Comparison of ENCODE assay signal across 8 cellular contexts in the genomic region with DNA sequence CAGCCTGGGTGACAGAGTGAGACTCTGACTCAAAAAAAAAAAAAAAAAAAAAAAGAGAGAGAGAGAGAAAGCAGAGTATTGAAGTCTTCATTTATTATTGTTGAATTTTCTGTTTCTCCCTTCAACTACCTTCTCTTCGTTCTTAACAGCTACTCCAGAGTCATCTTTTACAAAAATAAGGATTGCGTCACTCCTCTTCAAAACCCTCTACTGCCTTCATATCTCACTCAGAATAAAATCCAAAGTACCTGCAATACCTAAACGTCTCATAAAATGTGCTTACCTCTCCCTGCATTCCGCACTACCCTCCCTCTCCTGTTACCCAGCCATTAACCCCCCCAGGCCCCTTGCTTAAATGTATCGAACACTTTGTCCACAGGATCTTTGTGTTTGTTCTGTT.
"Had no signal": no experiment of that assay in that cellular context is flagged by ENCODE, and none has a peak within 500 bp of the region (broad histone marks: within the 10 kb centered on the region; RNA-seq: fewer than 3 reads in every experiment).

No MANE protein-coding gene starts in this region.

- FAIRE-seq: H54, HTR-8/SVneo had no signal

- H3K4me3 ChIP-seq: GM23248 had no signal

- H3K27ac ChIP-seq: GM23248, KMS-11 had no signal

- H3K4me2 ChIP-seq: KMS-11 had no signal

- H3K9ac ChIP-seq: GM23248, KMS-11 had no signal

- DNase-seq: GM23248, GOT3, H9, HCEC 1CT, KBM-7 had no signal

- H2AFZ ChIP-seq: GM23248 had no signal
